Comparison of ENCODE assay signal across 10 cellular contexts in genomic region chr12:46450279-46450748, GRCh38.
DNase-seq lines count a peak whose midpoint lies in the region; ATAC-seq and TF ChIP-seq lines count a peak whose summit lies in the region.
"Had no signal": no experiment of that assay in that cellular context is flagged by ENCODE, and none has a peak within 500 bp of the region (broad histone marks: within the 10 kb centered on the region; RNA-seq: fewer than 3 reads in every experiment).

No MANE protein-coding gene starts in this region.

- ATAC-seq in omental fat pad (ENCODE audit: low FRiP score) (no peak), GM21737 (IDR thresholded peaks at IDR 0.05; ENCODE audit: unreplicated experiment) (no peak)

- DNase-seq in DMS53 (lab: John Stamatoyannopoulos, UW) (peak; percentile 75), OCI-M1 (lab: John Stamatoyannopoulos, UW) (peak; percentile 69), epithelial cell of esophagus (ENCODE audit: low read depth) (peak; percentile 54), omental fat pad (ENCODE audit: low spot score) (peak; percentile 65), NOMO-1 treated with dmso at 0.1 percent for 144 hours (lab: John Stamatoyannopoulos, UW; ENCODE audit: unreplicated experiment) (no peak), RKO (ENCODE audit: low spot score) (no peak), H4 (ENCODE audit: low spot score) (no peak)
- DNase-seq: activated CD4-positive, CD25-positive, alpha-beta regulatory T cell; NCI-H446 had no signal

- no peak overlapping the region for H3K4me3 ChIP-seq in epithelial cell of esophagus (ENCODE audit: low read length)

- TF ChIP-seq CTCF in epithelial cell of esophagus (IDR thresholded peaks at IDR 0.05; ENCODE audit: insufficient read depth, low read depth, low read length, missing control alignments) (no peak), omental fat pad (IDR thresholded peaks at IDR 0.05) (no peak)

Comparison
In these comparisons a context has a peak if more than half of its experiments do, and no peak if none do; other contexts are left out.
1. DNase-seq: peak in DMS53 (single experiment), OCI-M1 (single experiment), epithelial cell of esophagus (single experiment) and omental fat pad (single experiment); none in NOMO-1 treated with dmso at 0.1 percent for 144 hours (single experiment), RKO (single experiment) and H4 (single experiment).